Comparison of ENCODE assay signal across 30 cellular contexts in the genomic region with DNA sequence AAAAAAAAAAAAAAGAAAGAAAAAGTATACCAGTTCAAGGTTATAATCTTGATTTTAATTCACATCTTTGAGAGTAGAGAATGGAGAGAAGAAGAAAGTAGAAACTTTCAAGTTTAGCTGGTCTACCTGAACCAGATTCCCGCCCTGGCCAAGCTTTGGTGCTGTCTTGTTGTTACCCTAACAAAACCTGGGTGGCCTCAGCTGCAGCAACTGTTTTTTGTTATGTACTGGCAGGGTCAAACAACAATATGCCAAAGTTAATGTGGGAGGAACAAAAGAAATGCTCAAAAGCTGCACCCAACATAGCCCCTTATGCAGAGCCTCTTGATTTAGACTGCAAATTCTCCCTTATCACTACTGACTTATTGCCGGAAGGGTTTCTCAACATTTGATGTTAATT.
"Had no signal": no experiment of that assay in that cellular context is flagged by ENCODE, and none has a peak within 500 bp of the region (broad histone marks: within the 10 kb centered on the region; RNA-seq: fewer than 3 reads in every experiment).

No MANE protein-coding gene starts in this region.

- H3K4me2 ChIP-seq: PC-9 had no signal

- H2AFZ ChIP-seq: PC-9 had no signal

- DNase-seq: activated CD4-positive, alpha-beta memory T cell treated with anti-CD3 and anti-CD28 coated beads, Interleukin-2, amount 10 ng/mL, durations not matched to agents 7 days and 5 days; activated CD4-positive, alpha-beta T cell treated with anti-CD3 and anti-CD28 coated beads for 1 hour; activated CD4-positive, alpha-beta T cell treated with anti-CD3 and anti-CD28 coated beads for 48 hours; activated CD4-positive, CD25-positive, alpha-beta regulatory T cell; activated CD8-positive, alpha-beta memory T cell treated with anti-CD3 and anti-CD28 coated beads for 24 hours; activated CD8-positive, alpha-beta memory T cell treated with anti-CD3 and anti-CD28 coated beads, Interleukin-2, amount 10 ng/mL, durations not matched to agents 7 days and 5 days; activated effector memory CD4-positive, alpha-beta T cell treated with anti-CD3 and anti-CD28 coated beads, Interleukin-2, amount 50 U/mL, for 16 hours; activated naive CD4-positive, alpha-beta T cell; activated naive CD8-positive, alpha-beta T cell treated with anti-CD3 and anti-CD28 coated beads, Interleukin-2, amount 10 ng/mL, durations not matched to agents 7 days and 5 days; activated T-cell treated with anti-CD3 and anti-CD28 coated beads, Interleukin-2, amount 50 U/mL, for 1 hour; activated T-cell treated with anti-CD3 and anti-CD28 coated beads, Interleukin-2, amount 50 U/mL, for 72 hours; amygdala; NCI-H1105; NCI-H1417 treated with DMSO at 0.1 percent for 48 hours; NCI-H1930; NCI-H510A; NCI-H526; NCI-H748 treated with DMSO at 0.1 percent for 48 hours; NK-92 treated with Interleukin-12 subunit alpha and Interleukin-12 subunit beta, amount 100 ng/mL, for 24 hours; PC-9; SIG-M5; T-cell; T-helper 17 cell had no signal

- H3K27me3 ChIP-seq: ascending aorta had no signal

- H3K27ac ChIP-seq: ascending aorta, cardiac muscle cell, PC-9, RWPE1, VCaP had no signal

- H3K4me3 ChIP-seq: ascending aorta, cardiac muscle cell, PC-9 had no signal

- H3K4me1 ChIP-seq: ascending aorta had no signal

- ATAC-seq: activated CD8-positive, alpha-beta memory T cell treated with anti-CD3 and anti-CD28 coated beads, Interleukin-2, amount 10 ng/mL, durations not matched to agents 7 days and 5 days; activated T-cell treated with anti-CD3 and anti-CD28 coated beads, Interleukin-2, amount 50 U/mL, for 72 hours; activated T-helper 17 cell treated with anti-CD3 and anti-CD28 coated beads, Interleukin-2, amount 50 U/mL, for 72 hours; Right ventricle myocardium inferior; SK-N-SH treated with all-trans-retinoic acid at 6 μM for 48 hours; T-cell; T-helper 17 cell had no signal

- H3K36me3 ChIP-seq: ascending aorta, cardiac muscle cell had no signal
